ENCODE assay signal across 2 cellular contexts in the genomic region with DNA sequence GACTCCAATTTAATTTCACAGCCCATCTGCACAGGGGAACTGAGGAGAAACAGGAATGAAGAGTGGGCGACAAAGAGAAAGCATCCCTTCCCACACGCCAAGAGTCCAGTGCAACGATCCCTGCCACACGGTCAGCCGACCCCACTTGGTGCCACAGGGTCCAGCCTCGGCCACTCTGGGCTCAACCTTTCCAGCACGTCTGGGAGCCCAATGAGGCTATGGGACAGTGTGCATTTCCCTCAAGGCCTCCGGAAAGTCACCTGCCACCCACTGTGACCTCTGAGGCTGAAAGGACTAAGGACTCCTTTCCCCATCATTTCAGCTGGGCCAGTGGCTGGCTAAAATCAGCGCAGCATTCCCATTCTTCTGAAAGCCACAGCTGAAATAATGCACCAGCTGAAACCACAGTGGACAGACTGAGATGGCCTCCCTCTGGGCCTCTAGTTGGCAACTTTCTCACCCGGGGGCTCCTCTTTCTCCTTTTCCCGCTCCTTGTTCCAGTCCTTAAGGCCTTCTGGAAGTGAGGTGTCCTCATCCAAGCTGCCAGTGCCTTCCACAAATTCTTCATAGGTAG.
TF ChIP-seq lines count a peak whose summit lies in the region.

No MANE protein-coding gene starts in this region.

TF ChIP-seq in IMR-90, 13 proteins besides CTCF, POLR2A, EP300 and RAD21:
- no peak for TF ChIP-seq CEBPB (IDR thresholded peaks at IDR 0.05; ENCODE audit: low read depth, low read length)
- TF ChIP-seq NFE2L2 (IDR thresholded peaks at IDR 0.05; ENCODE audit: low read depth, low read length), result no peak
- TF ChIP-seq RFX5 (IDR thresholded peaks at IDR 0.05; ENCODE audit: low read depth, low read length), result no peak
- TF ChIP-seq MAFK (IDR thresholded peaks at IDR 0.05; ENCODE audit: low read depth, low read length), result no peak
- TF ChIP-seq MXI1 (IDR thresholded peaks at IDR 0.05; ENCODE audit: borderline replicate concordance, low read depth, low read length), result no peak
- TF ChIP-seq RCOR1 (IDR thresholded peaks at IDR 0.05; ENCODE audit: insufficient replicate concordance, low read length), result no peak
- TF ChIP-seq, protein P1, sequence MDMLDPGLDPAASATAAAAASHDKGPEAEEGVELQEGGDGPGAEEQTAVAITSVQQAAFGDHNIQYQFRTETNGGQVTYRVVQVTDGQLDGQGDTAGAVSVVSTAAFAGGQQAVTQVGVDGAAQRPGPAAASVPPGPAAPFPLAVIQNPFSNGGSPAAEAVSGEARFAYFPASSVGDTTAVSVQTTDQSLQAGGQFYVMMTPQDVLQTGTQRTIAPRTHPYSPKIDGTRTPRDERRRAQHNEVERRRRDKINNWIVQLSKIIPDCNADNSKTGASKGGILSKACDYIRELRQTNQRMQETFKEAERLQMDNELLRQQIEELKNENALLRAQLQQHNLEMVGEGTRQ (IDR thresholded peaks at IDR 0.05; ENCODE audit: low read depth, low read length), result no peak
- no peak for TF ChIP-seq MAZ (IDR thresholded peaks at IDR 0.05; ENCODE audit: borderline replicate concordance, low read depth, low read length)
- TF ChIP-seq, protein P2, sequence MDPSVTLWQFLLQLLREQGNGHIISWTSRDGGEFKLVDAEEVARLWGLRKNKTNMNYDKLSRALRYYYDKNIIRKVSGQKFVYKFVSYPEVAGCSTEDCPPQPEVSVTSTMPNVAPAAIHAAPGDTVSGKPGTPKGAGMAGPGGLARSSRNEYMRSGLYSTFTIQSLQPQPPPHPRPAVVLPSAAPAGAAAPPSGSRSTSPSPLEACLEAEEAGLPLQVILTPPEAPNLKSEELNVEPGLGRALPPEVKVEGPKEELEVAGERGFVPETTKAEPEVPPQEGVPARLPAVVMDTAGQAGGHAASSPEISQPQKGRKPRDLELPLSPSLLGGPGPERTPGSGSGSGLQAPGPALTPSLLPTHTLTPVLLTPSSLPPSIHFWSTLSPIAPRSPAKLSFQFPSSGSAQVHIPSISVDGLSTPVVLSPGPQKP (IDR thresholded peaks at IDR 0.05; ENCODE audit: borderline replicate concordance, low read depth, low read length), result no peak
- TF ChIP-seq FOS (IDR thresholded peaks at IDR 0.05; ENCODE audit: low read depth, low read length), result no peak
- no peak for TF ChIP-seq BHLHE40 (IDR thresholded peaks at IDR 0.05; ENCODE audit: low read depth, low read length)
- no peak for TF ChIP-seq SMC3 (IDR thresholded peaks at IDR 0.05; ENCODE audit: low read depth, low read length)
- no peak for TF ChIP-seq CHD1 (IDR thresholded peaks at IDR 0.05; ENCODE audit: low read depth, low read length)

TF ChIP-seq in K562, 482 proteins besides CTCF, POLR2A, EP300 and RAD21:
- TF ChIP-seq POLR2G (IDR thresholded peaks at IDR 0.05; ENCODE audit: low read depth, low read length) (0 out of 2 replicates have a peak, but pooled peaks have one; percentile 44), ELF4 (CRISPR knock-in tag; IDR thresholded peaks at IDR 0.05) (no peak)
